1 cellular context compared by ENCODE assay signal in genomic region chr14:24315807-24316596, GRCh38.
A peak's percentile ranks its signal among the peaks of the same experiment; 100 is the strongest.
TF ChIP-seq lines count a peak whose summit lies in the region.

No MANE protein-coding gene starts in this region.

TF ChIP-seq in HepG2, 621 proteins besides CTCF, POLR2A, EP300 and RAD21 (continued from another document and continues in another):
- peak; percentile 99 for TF ChIP-seq ZNF784 (CRISPR knock-in tag; IDR thresholded peaks at IDR 0.05; ENCODE audit: borderline replicate concordance)
- TF ChIP-seq ZNF343 (CRISPR knock-in tag; IDR thresholded peaks at IDR 0.05), result peak; percentile 99
- peak; percentile 46 for TF ChIP-seq YY1 (IDR thresholded peaks at IDR 0.05; ENCODE audit: insufficient read depth, insufficient replicate concordance, low read depth, low read length)
- peak; percentile 88; the same call in 1 of the 2 replicates for TF ChIP-seq GZF1 (CRISPR knock-in tag; IDR thresholded peaks at IDR 0.05)
- no peak for TF ChIP-seq CENPX (CRISPR knock-in tag; IDR thresholded peaks at IDR 0.05)
- peak; percentile 88; the same call in 1 of the 2 replicates for TF ChIP-seq ISL2 (CRISPR knock-in tag; IDR thresholded peaks at IDR 0.05)
- TF ChIP-seq SNAPC2 (CRISPR knock-in tag; IDR thresholded peaks at IDR 0.05), result peak; percentile 96
- TF ChIP-seq ZNF713 (CRISPR knock-in tag; IDR thresholded peaks at IDR 0.05), result peak; percentile 98
- TF ChIP-seq ATF6 (CRISPR knock-in tag; conservative IDR thresholded peaks at IDR 0.05), result peak; percentile 82; the same call in 1 of the 2 replicates
- TF ChIP-seq ZNF691 (CRISPR knock-in tag; IDR thresholded peaks at IDR 0.05; ENCODE audit: borderline replicate concordance, low read depth), result peak; percentile 96
- 0 out of 2 replicates have a peak, but pooled peaks have one; percentile 64 for TF ChIP-seq MAFF (IDR thresholded peaks at IDR 0.05; ENCODE audit: low read depth, low read length)
- TF ChIP-seq MED1 (CRISPR knock-in tag; IDR thresholded peaks at IDR 0.05), result peak; percentile 90
- no peak for TF ChIP-seq MBD4 (IDR thresholded peaks at IDR 0.05; ENCODE audit: borderline replicate concordance, low read length)
- TF ChIP-seq ZNF572 (CRISPR knock-in tag; IDR thresholded peaks at IDR 0.05), result peak; percentile 80; the same call in 1 of the 2 replicates
- peak; percentile 64; the same call in 1 of the 2 replicates for TF ChIP-seq ZBTB21 (CRISPR knock-in tag; IDR thresholded peaks at IDR 0.05)
- TF ChIP-seq HOXA5 (CRISPR knock-in tag; IDR thresholded peaks at IDR 0.05), result peak; percentile 98
- peak; percentile 61 for TF ChIP-seq SP2 (CRISPR knock-in tag; IDR thresholded peaks at IDR 0.05)
- no peak for TF ChIP-seq ZNF33A (CRISPR knock-in tag; IDR thresholded peaks at IDR 0.05; ENCODE audit: borderline replicate concordance)
- peak; percentile 99 for TF ChIP-seq NKX3-1 (CRISPR knock-in tag; IDR thresholded peaks at IDR 0.05)
- TF ChIP-seq MZF1 (CRISPR knock-in tag; IDR thresholded peaks at IDR 0.05; ENCODE audit: borderline replicate concordance), result peak; percentile 68
- no peak for TF ChIP-seq ZNF17 (CRISPR knock-in tag; IDR thresholded peaks at IDR 0.05)
- peak; percentile 96 for TF ChIP-seq ZBTB33 (CRISPR knock-in tag; IDR thresholded peaks at IDR 0.05)
- TF ChIP-seq SIX4 (CRISPR knock-in tag; IDR thresholded peaks at IDR 0.05), result peak; percentile 75; the same call in 1 of the 2 replicates
- TF ChIP-seq HNF4G (IDR thresholded peaks at IDR 0.05; ENCODE audit: borderline replicate concordance, low read depth, low read length), result peak; percentile 10; the same call in 1 of the 2 replicates
- peak; percentile 78; the same call in 1 of the 2 replicates for TF ChIP-seq HNF4G (CRISPR knock-in tag; IDR thresholded peaks at IDR 0.05; ENCODE audit: borderline replicate concordance, low read depth)
- TF ChIP-seq ZNF619 (CRISPR knock-in tag; IDR thresholded peaks at IDR 0.05), result peak; percentile 92
- peak; percentile 100 for TF ChIP-seq BCL3 (CRISPR knock-in tag; IDR thresholded peaks at IDR 0.05)
- no peak for TF ChIP-seq ZNF780A (CRISPR knock-in tag; IDR thresholded peaks at IDR 0.05)
- peak; percentile 85 for TF ChIP-seq ARID5B (CRISPR knock-in tag; IDR thresholded peaks at IDR 0.05)
- TF ChIP-seq ZNF614 (CRISPR knock-in tag; IDR thresholded peaks at IDR 0.05; ENCODE audit: borderline replicate concordance), result peak; percentile 92; the same call in 1 of the 2 replicates
- TF ChIP-seq SPEN (CRISPR knock-in tag; IDR thresholded peaks at IDR 0.05; ENCODE audit: low read depth), result peak; percentile 96
- peak; percentile 90 for TF ChIP-seq DZIP1 (CRISPR knock-in tag; IDR thresholded peaks at IDR 0.05)
- peak; percentile 90 for TF ChIP-seq HIVEP1 (CRISPR knock-in tag; IDR thresholded peaks at IDR 0.05)
- TF ChIP-seq NR2C2 (CRISPR knock-in tag; IDR thresholded peaks at IDR 0.05; ENCODE audit: borderline replicate concordance), result peak; percentile 88
- TF ChIP-seq ZKSCAN8 (CRISPR knock-in tag; IDR thresholded peaks at IDR 0.05; ENCODE audit: borderline replicate concordance), result peak; percentile 90
- TF ChIP-seq PRMT3 (CRISPR knock-in tag; IDR thresholded peaks at IDR 0.05; ENCODE audit: borderline replicate concordance, low read depth), result no peak
- TF ChIP-seq PHF21A (CRISPR knock-in tag; IDR thresholded peaks at IDR 0.05), result peak; percentile 85
- TF ChIP-seq ZNF670 (CRISPR knock-in tag; IDR thresholded peaks at IDR 0.05; ENCODE audit: borderline replicate concordance), result no peak
- no peak for TF ChIP-seq TSC22D2 (CRISPR knock-in tag; IDR thresholded peaks at IDR 0.05; ENCODE audit: borderline replicate concordance)
- TF ChIP-seq ZBTB44 (CRISPR knock-in tag; IDR thresholded peaks at IDR 0.05), result peak; percentile 94
- TF ChIP-seq FOXA3 (CRISPR knock-in tag; IDR thresholded peaks at IDR 0.05), result peak; percentile 55
- TF ChIP-seq XBP1 (CRISPR knock-in tag; IDR thresholded peaks at IDR 0.05), result peak; percentile 82; the same call in 1 of the 2 replicates
- TF ChIP-seq NCOA5 (CRISPR knock-in tag; IDR thresholded peaks at IDR 0.05), result 0 out of 2 replicates have a peak, but pooled peaks have one; percentile 63
- TF ChIP-seq CBFB (CRISPR knock-in tag; IDR thresholded peaks at IDR 0.05), result peak; percentile 86; the same call in 1 of the 2 replicates
- TF ChIP-seq ZNF20 (CRISPR knock-in tag; IDR thresholded peaks at IDR 0.05), result no peak; the same call in 1 of the 2 replicates
- peak; percentile 90 for TF ChIP-seq E2F1 (CRISPR knock-in tag; IDR thresholded peaks at IDR 0.05)
